Comparison of ENCODE assay signal across 12 cellular contexts in the genomic region with DNA sequence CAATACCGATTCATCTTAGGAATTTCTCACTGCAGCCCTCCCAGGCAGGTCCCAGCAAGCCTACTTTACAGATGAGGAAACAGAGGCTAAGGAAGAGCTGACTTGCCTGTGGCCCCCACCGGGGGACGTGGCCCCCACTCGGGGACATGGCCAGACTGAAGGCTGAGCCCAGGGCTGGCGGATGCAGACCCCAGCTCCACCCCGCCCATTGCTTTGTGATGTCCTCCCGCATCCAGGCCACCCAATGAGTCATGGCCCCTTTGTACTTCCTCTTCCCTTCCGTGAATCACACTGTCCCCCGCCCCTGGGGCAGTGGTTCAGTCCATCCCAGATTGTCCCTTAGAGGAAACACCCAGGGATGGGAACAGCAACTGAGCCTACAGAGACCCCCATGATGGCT.
DNase-seq lines count a peak whose midpoint lies in the region; ATAC-seq, FAIRE-seq and TF ChIP-seq lines count a peak whose summit lies in the region.
"Had no signal": no experiment of that assay in that cellular context is flagged by ENCODE, and none has a peak within 500 bp of the region (broad histone marks: within the 10 kb centered on the region; RNA-seq: fewer than 3 reads in every experiment).

No MANE protein-coding gene starts in this region.

- no peak for TF ChIP-seq POLR2A in H54 (IDR thresholded peaks at IDR 0.05; ENCODE audit: low read depth, low read length)

- DNase-seq in H54 (ENCODE audit: insufficient read length, low spot score) (peak; percentile 84), RCC 7860 (ENCODE audit: low spot score) (peak; percentile 7), epithelial cell of esophagus (ENCODE audit: low read depth) (peak; percentile 80), small intestine (peak; percentile 74), GM03348 (ENCODE audit: low spot score) (no peak), ACHN (no peak)
- DNase-seq: activated CD4-positive, alpha-beta T cell treated with anti-CD3 and anti-CD28 coated beads for 48 hours; COR-L47; heart right ventricle; occipital lobe had no signal

- ATAC-seq in HG03135 (IDR thresholded peaks at IDR 0.05; ENCODE audit: unreplicated experiment): no peak

- H3K4me1 ChIP-seq in small intestine (ENCODE audit: control insufficient read depth in 2 of 2, insufficient read depth in 1 of 2, low read depth in 1 of 2, low read length in 1 of 2): peaks cover 0 to 5% of the 10 kb centered on the region in 2 donors
- H3K4me1 ChIP-seq: heart right ventricle had no signal

- no peak for TF ChIP-seq CTCF in epithelial cell of esophagus (IDR thresholded peaks at IDR 0.05; ENCODE audit: insufficient read depth, low read depth, low read length, missing control alignments)

- H3K36me3 ChIP-seq in small intestine (ENCODE audit: control insufficient read depth in 2 of 2, insufficient read depth in 2 of 2, low read length in 2 of 2): no peaks in the 10 kb centered on the region
- H3K36me3 ChIP-seq: heart right ventricle had no signal

- H3K4me3 ChIP-seq in epithelial cell of esophagus (ENCODE audit: low read length) (no peak overlapping the region), small intestine (ENCODE audit: low read depth in 1 of 2, low read length in 2 of 2) (no peak overlapping the region)
- H3K4me3 ChIP-seq: heart right ventricle, skin epidermis had no signal

- H3K27me3 ChIP-seq in small intestine (ENCODE audit: control insufficient read depth in 2 of 2, insufficient read depth in 2 of 2, low read length in 2 of 2): no peaks in the 10 kb centered on the region

- H3K9me3 ChIP-seq in small intestine (ENCODE audit: control insufficient read depth, low read depth): no peaks in the 10 kb centered on the region

- FAIRE-seq in H54 (lab: Jason Lieb, UNC) (no peak), RCC 7860 (lab: Jason Lieb, UNC) (no peak), small intestine (lab: Jason Lieb, UNC) (no peak)

- WGBS in small intestine, 3 donors: 49 to 65% (median 63%) methylated on average over 9 of the region's 9 CpGs

- in situ Hi-C loops in ACHN (cut with HindIII; ENCODE audit: low pct_ligation_motif_present, low pct_unique_long_range_greater_than_20kb, low sequenced_read_pairs): no loop called here

- H3K27ac ChIP-seq in small intestine (ENCODE audit: low read depth in 1 of 2, low read length in 1 of 2): no peak overlapping the region
- H3K27ac ChIP-seq: heart right ventricle, skin epidermis had no signal

Comparison
In these comparisons a context has a peak if more than half of its experiments do, and no peak if none do; other contexts are left out.
1. DNase-seq: peak in H54 (single experiment), RCC 7860 (single experiment), epithelial cell of esophagus (single experiment) and small intestine (single experiment); none in GM03348 (single experiment) and ACHN (single experiment).